17 cellular contexts compared by ENCODE assay signal in genomic region chr16:53492499-53492898, GRCh38. TPM values are rescaled to one million over a fixed set of nuclear protein-coding genes. Genes with fewer than 3 reads are reported as not detected.
DNase-seq lines count a peak whose midpoint lies in the region; ATAC-seq and TF ChIP-seq lines count a peak whose summit lies in the region.
"Had no signal": no experiment of that assay in that cellular context is flagged by ENCODE, and none has a peak within 500 bp of the region (broad histone marks: within the 10 kb centered on the region; RNA-seq: fewer than 3 reads in every experiment).

No MANE protein-coding gene starts in this region.

- peak overlapping the region; percentile 84 to 89 for H3K27ac Mint-ChIP-seq in T-cell
- peak overlapping the region; percentile 40 for H3K27ac Mint-ChIP-seq in activated naive CD8-positive, alpha-beta T cell treated with anti-CD3 and anti-CD28 coated beads, Interleukin-2, amount 50 U/mL, for 24 hours
- H3K27ac Mint-ChIP-seq: H9 had no signal

- peaks cover 63 to 82% (median 63%) of the 10 kb centered on the region in 3 donors for H3K4me1 Mint-ChIP-seq in T-cell
- peaks cover 21% of the 10 kb centered on the region for H3K4me1 Mint-ChIP-seq in activated naive CD8-positive, alpha-beta T cell treated with anti-CD3 and anti-CD28 coated beads, Interleukin-2, amount 50 U/mL, for 24 hours
- H3K4me1 Mint-ChIP-seq: H9 had no signal

- CTCF ChIA-PET in T-cell (lab: Charles Lee), result interaction anchor here in 1 of 2 donors (0.6 kb wide), 1 partner anchor 9 kb away, joined by 3 read pairs; no protein-coding TSS in a partner anchor

- DNase-seq in cardiac muscle cell (ENCODE audit: low read depth in 1 of 2, low spot score in 1 of 2), result no peak
- DNase-seq in left ventricle myocardium superior, result no peak
- no peak for DNase-seq in T-cell
- no peak for DNase-seq in activated naive CD8-positive, alpha-beta T cell treated with anti-CD3 and anti-CD28 coated beads, Interleukin-2, amount 50 U/mL, for 24 hours
- no peak for DNase-seq in DMS79 (lab: John Stamatoyannopoulos, UW)
- no peak for DNase-seq in NCI-H128 (lab: John Stamatoyannopoulos, UW; ENCODE audit: unreplicated experiment)
- no peak for DNase-seq in dorsolateral prefrontal cortex
- DNase-seq: Caco-2; DMS53; H9; MG63; NCI-H1092 treated with DMSO at 0.1 percent for 48 hours; NCI-H1694 treated with DMSO at 0.1 percent for 48 hours; NCI-H69; NK-92 treated with Interleukin-12 subunit alpha and Interleukin-12 subunit beta, amount 100 ng/mL, for 24 hours; OCI-M1; RPMI8226 had no signal

- intact Hi-C loops in left ventricle myocardium superior (cut with micrococcal nuclease) (no loop called here), dorsolateral prefrontal cortex (cut with DNase I) (no loop called here)

- TF ChIP-seq CTCF in cardiac muscle cell (IDR thresholded peaks at IDR 0.05; ENCODE audit: low read depth, low read length), result no peak
- TF ChIP-seq CTCF in dorsolateral prefrontal cortex (IDR thresholded peaks at IDR 0.05 in 54 of 56, conservative IDR thresholded peaks at IDR 0.05 in 2 of 56; ENCODE audit: low read depth in 1 of 56, partially characterized antibody in 56 of 56), result no peak

- POLR2A ChIA-PET in T-cell (lab: Charles Lee), result no interaction called here

- H3K36me3 Mint-ChIP-seq in T-cell, result peaks cover 72% of the 10 kb centered on the region
- peaks cover 69% of the 10 kb centered on the region for H3K36me3 Mint-ChIP-seq in activated naive CD8-positive, alpha-beta T cell treated with anti-CD3 and anti-CD28 coated beads, Interleukin-2, amount 50 U/mL, for 24 hours (ENCODE audit: low read depth)

- no peaks in the 10 kb centered on the region for H3K9me3 Mint-ChIP-seq in T-cell
- H3K9me3 Mint-ChIP-seq in activated naive CD8-positive, alpha-beta T cell treated with anti-CD3 and anti-CD28 coated beads, Interleukin-2, amount 50 U/mL, for 24 hours, result no peaks in the 10 kb centered on the region
- H3K9me3 Mint-ChIP-seq: H9 had no signal

- H3K27ac ChIP-seq in cardiac muscle cell (peak overlapping the region; percentile 23), dorsolateral prefrontal cortex (peak overlapping the region in 17 of 59 donors; percentile 12 to 58 (median 29))

- H3K27me3 ChIP-seq in cardiac muscle cell, result no peaks in the 10 kb centered on the region
- no peaks in the 10 kb centered on the region for H3K27me3 ChIP-seq in dorsolateral prefrontal cortex
- H3K27me3 ChIP-seq: MG63 had no signal

- H3K4me3 Mint-ChIP-seq in T-cell, result no peak overlapping the region
- no peak overlapping the region for H3K4me3 Mint-ChIP-seq in activated naive CD8-positive, alpha-beta T cell treated with anti-CD3 and anti-CD28 coated beads, Interleukin-2, amount 50 U/mL, for 24 hours
- H3K4me3 Mint-ChIP-seq: H9 had no signal

- H3K4me3 ChIP-seq in cardiac muscle cell, result no peak overlapping the region
- no peak overlapping the region for H3K4me3 ChIP-seq in dorsolateral prefrontal cortex
- H3K4me3 ChIP-seq: MG63 had no signal

- ATAC-seq in left ventricle myocardium superior (no peak), T-cell (replicated peaks in 1 of 4) (no peak)
- ATAC-seq in activated naive CD8-positive, alpha-beta T cell treated with anti-CD3 and anti-CD28 coated beads, Interleukin-2, amount 50 U/mL, for 24 hours, result no peak

- peaks cover 48% of the 10 kb centered on the region for H3K36me3 ChIP-seq in cardiac muscle cell

- H3K4me1 ChIP-seq in cardiac muscle cell (ENCODE audit: low read depth), result peaks cover 19% of the 10 kb centered on the region
- H3K4me1 ChIP-seq: Caco-2 had no signal

- no peaks in the 10 kb centered on the region for H3K9me3 ChIP-seq in cardiac muscle cell (ENCODE audit: low read depth)
- H3K9me3 ChIP-seq: Caco-2, MG63 had no signal

- no peaks in the 10 kb centered on the region for H3K27me3 Mint-ChIP-seq in T-cell
- H3K27me3 Mint-ChIP-seq in activated naive CD8-positive, alpha-beta T cell treated with anti-CD3 and anti-CD28 coated beads, Interleukin-2, amount 50 U/mL, for 24 hours, result no peaks in the 10 kb centered on the region

RNA-seq across cellular contexts. Expression of gene AKTIP, which starts 10.5 kb away (rescaled TPM):
- total RNA-seq in cardiac muscle cell (33.9 and 58.0 TPM in 2 replicates), left ventricle myocardium superior (89.9 TPM), T-cell (10 to 100 TPM; 56.3 to 96.8 (median 70.6) TPM), dorsolateral prefrontal cortex (100 to 1,000 TPM in 83 of 120 experiments, 10 to 100 TPM in 37; 80.9 to 138 (median 106) TPM)
- polyA plus RNA-seq in cardiac muscle cell, result 39.4 and 43.2 TPM in 2 replicates

RNA-seq across cellular contexts. Expression of gene RBL2, which starts 58.2 kb away (rescaled TPM):
- 36.6 and 49.8 TPM in 2 replicates for total RNA-seq in cardiac muscle cell
- polyA plus RNA-seq in cardiac muscle cell, result 42.5 and 43.1 TPM in 2 replicates
- 37.1 TPM for total RNA-seq in left ventricle myocardium superior
- total RNA-seq in T-cell, result 100 to 1,000 TPM; 193 to 366 (median 261) TPM
- 100 to 1,000 TPM in 4 of 120 experiments, 10 to 100 TPM in 116; 47.8 to 113 (median 73.9) TPM for total RNA-seq in dorsolateral prefrontal cortex
